In the genomic region with DNA sequence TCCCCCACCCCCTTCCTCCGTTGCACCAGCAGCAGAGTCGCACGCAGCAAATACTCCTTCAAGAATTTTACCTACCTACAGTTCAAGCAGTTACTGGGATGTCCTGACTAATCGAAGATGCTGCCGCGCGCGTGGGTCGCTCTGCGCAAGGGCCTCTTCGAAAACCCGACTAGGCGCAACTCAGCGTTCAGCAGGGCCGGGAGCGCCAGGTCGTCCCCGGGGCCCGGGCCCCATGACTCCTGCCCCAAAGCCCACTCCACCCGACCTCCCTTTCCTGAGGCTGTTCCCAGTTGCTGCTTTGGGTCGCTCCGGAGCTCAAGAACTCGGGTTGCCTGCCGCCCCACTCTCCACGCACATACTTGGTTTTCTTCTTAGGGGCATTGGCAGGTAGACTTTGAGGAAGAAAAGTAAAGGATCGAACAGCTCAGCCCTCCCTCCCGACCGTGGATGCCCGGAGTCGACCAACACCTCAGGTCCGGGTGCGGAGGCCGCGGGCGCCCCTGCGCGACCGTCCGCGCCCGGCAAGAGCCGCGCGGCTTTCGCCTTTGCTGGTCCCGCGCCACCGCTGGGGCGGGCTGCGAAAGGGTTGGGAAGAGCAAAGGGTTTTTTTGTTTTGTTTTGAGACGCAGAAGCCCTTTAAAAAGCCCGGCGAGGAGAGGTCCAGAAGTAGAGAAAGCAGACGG, we compare ENCODE assay signal across 7 cellular contexts. TPM values are rescaled to one million over a fixed set of nuclear protein-coding genes. Genes with fewer than 3 reads are reported as not detected.
DNase-seq lines count a peak whose midpoint lies in the region; TF ChIP-seq lines count a peak whose summit lies in the region.

No MANE protein-coding gene starts in this region.

- intact Hi-C loops in esophagus squamous epithelium (cut with DNase I) = no loop called here

- H3K27me3 ChIP-seq in Peyer's patch (no peaks in the 10 kb centered on the region), esophagus squamous epithelium (peaks cover 0 to 71% (median 0%) of the 10 kb centered on the region in 4 donors), neuronal stem cell (ENCODE audit: control insufficient read depth in 3 of 3, insufficient read depth in 3 of 3, low read depth in 1 of 3, low read length in 3 of 3) (peaks cover 20 to 98% (median 73%) of the 10 kb centered on the region in 3 experiments)

- H3K4me3 ChIP-seq in GM12875 (ENCODE audit: low read depth, low read length) (peak overlapping the region; percentile 31), Peyer's patch (peak overlapping the region; percentile 39 to 76 (median 61)), esophagus squamous epithelium (peak overlapping the region; percentile 48 to 73 (median 55)), neuronal stem cell (ENCODE audit: low read length in 2 of 2) (peak overlapping the region; percentile 37 to 69)

- H2BK12ac ChIP-seq in neuronal stem cell (ENCODE audit: low read length) = no peak overlapping the region

- H3K9me3 ChIP-seq in Peyer's patch (no peaks in the 10 kb centered on the region), esophagus squamous epithelium (no peaks in the 10 kb centered on the region), neuronal stem cell (replicated peaks in 1 of 2; ENCODE audit: control insufficient read depth in 2 of 2, insufficient read depth in 1 of 2, low read depth in 1 of 2, low read length in 2 of 2) (no peaks in the 10 kb centered on the region)

- peak overlapping the region; percentile 76 for H3K18ac ChIP-seq in neuronal stem cell (ENCODE audit: low read length)

- H2BK5ac ChIP-seq in neuronal stem cell (ENCODE audit: low read length) = no peak overlapping the region

- peak overlapping the region; percentile 12 for H2AK5ac ChIP-seq in neuronal stem cell (ENCODE audit: low read depth, low read length)

- H3K4me1 ChIP-seq in Peyer's patch (peaks cover 0 to 18% (median 3%) of the 10 kb centered on the region in 4 donors), esophagus squamous epithelium (peaks cover 19 to 61% (median 23%) of the 10 kb centered on the region in 3 donors), neuronal stem cell (ENCODE audit: control insufficient read depth in 2 of 2, insufficient read depth in 1 of 2, low read depth in 1 of 2, low read length in 2 of 2) (peaks cover 6 to 12% of the 10 kb centered on the region in 2 donors)

- no peak overlapping the region for H2BK15ac ChIP-seq in neuronal stem cell (ENCODE audit: low read length)

- no peak overlapping the region for H4K91ac ChIP-seq in neuronal stem cell (ENCODE audit: low read depth, low read length, poor library complexity)

- H3K9ac ChIP-seq in neuronal stem cell (ENCODE audit: low read depth, low read length, poor library complexity) = peak overlapping the region; percentile 79

- H3K4me2 ChIP-seq in neuronal stem cell (ENCODE audit: insufficient read depth, low read length, poor library complexity, severe bottlenecking) = peak overlapping the region; percentile 85

- H2AFZ ChIP-seq in neuronal stem cell (ENCODE audit: low read length) = peak overlapping the region; percentile 95

- H3K27ac ChIP-seq in Peyer's patch (peak overlapping the region; percentile 68 to 95 (median 86)), esophagus squamous epithelium (peak overlapping the region; percentile 62 to 85 (median 80)), neuronal stem cell (replicated peaks; ENCODE audit: low read length) (no peak overlapping the region)

- WGBS in esophagus squamous epithelium, 2 donors = 0% methylated on average over 24 of the region's 54 CpGs
- WGBS in neuronal stem cell (ENCODE audit: extremely low coverage in 2 of 2, insufficient read length in 2 of 2, insufficient replicate concordance in 1 of 2), 2 donors = no CpG with 5 or more reads among the region's 54 CpGs

- H3K14ac ChIP-seq in neuronal stem cell (ENCODE audit: low read length) = no peak overlapping the region

- no peak overlapping the region for H4K8ac ChIP-seq in neuronal stem cell (ENCODE audit: low read depth, low read length)

- no peak overlapping the region for H2BK120ac ChIP-seq in neuronal stem cell (ENCODE audit: low read depth, low read length)

- H3K79me1 ChIP-seq in neuronal stem cell (ENCODE audit: low read depth, low read length) = no peaks in the 10 kb centered on the region

- no peak overlapping the region for H3K23ac ChIP-seq in neuronal stem cell (ENCODE audit: low read depth, low read length, poor library complexity)

- H3K36me3 ChIP-seq in Peyer's patch = peaks cover 0 to 9% (median 0%) of the 10 kb centered on the region in 3 donors
- peaks cover 0 to 16% (median 0%) of the 10 kb centered on the region in 3 donors for H3K36me3 ChIP-seq in esophagus squamous epithelium
- H3K36me3 ChIP-seq in neuronal stem cell (replicated peaks in 1 of 2; ENCODE audit: control insufficient read depth in 2 of 2, insufficient read depth in 2 of 2, low read length in 2 of 2) = peaks cover 0 to 2% of the 10 kb centered on the region in 2 donors

- H3K4ac ChIP-seq in neuronal stem cell (ENCODE audit: low read length) = no peak overlapping the region

- DNase-seq in Peyer's patch (peak in 2 of 3 donors; percentile 50 to 62), esophagus squamous epithelium (lab: John Stamatoyannopoulos, UW) (no peak), neuronal stem cell (ENCODE audit: low spot score) (no peak), hepatic stellate cell (ENCODE audit: low spot score) (no peak), NCI-H187 treated with DMSO at 0.1 percent for 48 hours (lab: John Stamatoyannopoulos, UW) (no peak), HuH-7 (ENCODE audit: low spot score) (no peak)

- TF ChIP-seq CTCF in GM12875 (IDR thresholded peaks at IDR 0.05; ENCODE audit: borderline replicate concordance, insufficient read depth, low read depth, low read length) (no peak), Peyer's patch (IDR thresholded peaks at IDR 0.05) (peak in 1 of 6 experiments; percentile 4), esophagus squamous epithelium (IDR thresholded peaks at IDR 0.05) (no peak)

- TF ChIP-seq POLR2A in Peyer's patch (IDR thresholded peaks at IDR 0.05) (no peak), esophagus squamous epithelium (IDR thresholded peaks at IDR 0.05) (no peak)

RNA-seq across cellular contexts. Expression of a gene that starts 1.9 kb away (rescaled TPM):
- 10 to 100 TPM; 12.1 to 53.6 (median 20.2) TPM for total RNA-seq in Peyer's patch
- 10 to 100 TPM in 2 of 4 donors, 1 to 10 TPM in 2; 1.5 to 24.8 (median 6.9) TPM for total RNA-seq in esophagus squamous epithelium
- polyA plus RNA-seq in neuronal stem cell (2013, experiment 1 of 2) = 2.6 TPM
- 2.3 TPM for polyA plus RNA-seq in neuronal stem cell (2013, experiment 2 of 2)

Comparison
In these comparisons a context has a peak if more than half of its experiments do, and no peak if none do; other contexts are left out.
1. DNase-seq: peak in Peyer's patch (2 of 3); none in esophagus squamous epithelium (single experiment), neuronal stem cell (single experiment), hepatic stellate cell (single experiment), NCI-H187 treated with DMSO at 0.1 percent for 48 hours (single experiment) and HuH-7 (single experiment).
2. Peak in every context shown above with its lines, with median percentiles within 50 percentile points of each other: H3K4me3 ChIP-seq.